In genomic region chr19:34772697-34773554, GRCh38 we compare ENCODE assay signal across 8 cellular contexts.
DNase-seq lines count a peak whose midpoint lies in the region; ATAC-seq and TF ChIP-seq lines count a peak whose summit lies in the region.

ZNF599 (minus strand) TSS chr19:34773215; CDS start chr19:34772841, 374 bp downstream.

- H3K79me2 ChIP-seq in DOHH2 (ENCODE audit: control insufficient read depth, low read length), result no peaks in the 10 kb centered on the region

- H3F3A ChIP-seq in DOHH2 (ENCODE audit: control insufficient read depth, insufficient read depth), result no peaks in the 10 kb centered on the region

- H3K9me2 ChIP-seq in DOHH2 (replicated peaks; ENCODE audit: control insufficient read depth, low read length), result no peaks in the 10 kb centered on the region

- peaks cover 8% of the 10 kb centered on the region for H3K4me1 ChIP-seq in DOHH2 (ENCODE audit: control insufficient read depth, low read length)

- DNase-seq in KG1 (lab: John Stamatoyannopoulos, UW), result peak; percentile 91
- DNase-seq in SHP77 treated with DMSO at 0.1 percent for 48 hours (lab: John Stamatoyannopoulos, UW), result peak; percentile 67
- peak; percentile 90 for DNase-seq in activated naive CD4-positive, alpha-beta T cell treated with Interleukin-2 at 50 U/mL for 16 hours
- DNase-seq in globus pallidus (ENCODE audit: low spot score), result peak; percentile 89
- DNase-seq in non-pigmented ciliary epithelial cell (ENCODE audit: low read depth), result peak; percentile 61
- peak; percentile 95 for DNase-seq in superior temporal gyrus (ENCODE audit: extremely low spot score)

- H4K20me1 ChIP-seq in DOHH2 (ENCODE audit: control insufficient read depth, insufficient read depth, low read depth, low read length), result no peaks in the 10 kb centered on the region

- TF ChIP-seq CTCF in DOHH2 (IDR thresholded peaks at IDR 0.05; ENCODE audit: low read depth, low read length, poor library complexity, severe bottlenecking), result no peak

- no peaks in the 10 kb centered on the region for H3K9me3 ChIP-seq in DOHH2 (ENCODE audit: control insufficient read depth, insufficient read depth, low read length)

- peak; percentile 98 for ATAC-seq in GM21737 (IDR thresholded peaks at IDR 0.05; ENCODE audit: unreplicated experiment)

- H3K27ac ChIP-seq in DOHH2 (ENCODE audit: low read depth, low read length), result no peak within 1 kb of the TSS

- H3K27me3 ChIP-seq in DOHH2 (ENCODE audit: control insufficient read depth, low read length), result no peaks in the 10 kb centered on the region

- H3K4me2 ChIP-seq in DOHH2 (ENCODE audit: low read length), result peak within 1 kb of the TSS; percentile 72

- H3K4me3 ChIP-seq in DOHH2 (ENCODE audit: low read length), result peak within 1 kb of the TSS; percentile 81

- no peaks in the 10 kb centered on the region for H3K36me3 ChIP-seq in DOHH2 (ENCODE audit: control insufficient read depth, low read length)
